ENCODE assay signal across 9 cellular contexts in genomic region chr18:73980289-73980979, GRCh38.
DNase-seq lines count a peak whose midpoint lies in the region; ATAC-seq, FAIRE-seq and TF ChIP-seq lines count a peak whose summit lies in the region.
"Had no signal": no experiment of that assay in that cellular context is flagged by ENCODE, and none has a peak within 500 bp of the region (broad histone marks: within the 10 kb centered on the region; RNA-seq: fewer than 3 reads in every experiment).

No MANE protein-coding gene starts in this region.

- H4K20me1 ChIP-seq in keratinocyte (ENCODE audit: control insufficient read depth, extremely low read depth, insufficient read depth, low read length), result no peaks in the 10 kb centered on the region

- no peak overlapping the region for H3K27ac Mint-ChIP-seq in activated CD4-positive, alpha-beta memory T cell treated with anti-CD3 and anti-CD28 coated beads, Interleukin-2, amount 10 ng/mL, durations not matched to agents 7 days and 5 days

- ATAC-seq in GM21515 (IDR thresholded peaks at IDR 0.05; ENCODE audit: unreplicated experiment), result no peak
- ATAC-seq in lower lobe of right lung, result no peak

- intact Hi-C loops in lower lobe of right lung (cut with DNase I), result no loop called here

- H3K4me3 Mint-ChIP-seq in activated CD4-positive, alpha-beta memory T cell treated with anti-CD3 and anti-CD28 coated beads, Interleukin-2, amount 10 ng/mL, durations not matched to agents 7 days and 5 days, result no peak overlapping the region

- H3K4me1 ChIP-seq in keratinocyte (ENCODE audit: control insufficient read depth, extremely low read depth, insufficient read depth, low read length) (no peaks in the 10 kb centered on the region), lower lobe of right lung (no peaks in the 10 kb centered on the region)
- H3K4me1 ChIP-seq: prostate gland had no signal

- no peaks in the 10 kb centered on the region for H3K4me1 Mint-ChIP-seq in activated CD4-positive, alpha-beta memory T cell treated with anti-CD3 and anti-CD28 coated beads, Interleukin-2, amount 10 ng/mL, durations not matched to agents 7 days and 5 days

- H3K4me3 ChIP-seq in WI38 (ENCODE audit: low read depth, low read length), result no peak overlapping the region
- H3K4me3 ChIP-seq in keratinocyte (ENCODE audit: control insufficient read depth in 2 of 3, extremely low read depth in 1 of 3, insufficient read depth in 2 of 3, low read depth in 1 of 3, low read length in 3 of 3), result no peak overlapping the region
- no peak overlapping the region for H3K4me3 ChIP-seq in lower lobe of right lung
- H3K4me3 ChIP-seq: prostate gland had no signal

- DNase-seq in D721Med (ENCODE audit: insufficient read length, low spot score), result no peak
- peak; percentile 35 for DNase-seq in KBM-7
- no peak for DNase-seq in keratinocyte (ENCODE audit: low read depth, low spot score)
- no peak for DNase-seq in stimulated activated CD4-positive, alpha-beta T cell treated with anti-CD3 and anti-CD28 coated beads, Interleukin-4, amount 100 ng/mL, for 1 hour
- no peak for DNase-seq in activated CD4-positive, alpha-beta memory T cell treated with anti-CD3 and anti-CD28 coated beads, Interleukin-2, amount 10 ng/mL, durations not matched to agents 7 days and 5 days
- no peak for DNase-seq in lower lobe of right lung

- H3K9me3 Mint-ChIP-seq in activated CD4-positive, alpha-beta memory T cell treated with anti-CD3 and anti-CD28 coated beads, Interleukin-2, amount 10 ng/mL, durations not matched to agents 7 days and 5 days, result no peaks in the 10 kb centered on the region

- no peak overlapping the region for H2AFZ ChIP-seq in keratinocyte (ENCODE audit: control insufficient read depth, low read length)

- H3K27me3 ChIP-seq in keratinocyte (ENCODE audit: control insufficient read depth, extremely low read depth, insufficient read depth, low read length) (no peaks in the 10 kb centered on the region), lower lobe of right lung (ENCODE audit: low read depth) (no peaks in the 10 kb centered on the region)

- no peaks in the 10 kb centered on the region for H3K36me3 ChIP-seq in keratinocyte (ENCODE audit: control insufficient read depth in 2 of 2, extremely low read depth in 1 of 2, insufficient read depth in 2 of 2, low read length in 2 of 2)
- no peaks in the 10 kb centered on the region for H3K36me3 ChIP-seq in lower lobe of right lung
- H3K36me3 ChIP-seq: prostate gland had no signal

- CTCF ChIA-PET in activated CD4-positive, alpha-beta memory T cell treated with anti-CD3 and anti-CD28 coated beads, Interleukin-2, amount 10 ng/mL, durations not matched to agents 7 days and 5 days (lab: Charles Lee), result no interaction called here

- FAIRE-seq in D721Med (lab: Jason Lieb, UNC) (peak; percentile 96), keratinocyte (lab: Jason Lieb, UNC) (no peak)

- H3K9me1 ChIP-seq in keratinocyte (ENCODE audit: control insufficient read depth, extremely low read depth, insufficient read depth, low read length), result no peaks in the 10 kb centered on the region

- H3K9ac ChIP-seq in keratinocyte (ENCODE audit: control insufficient read depth, extremely low read depth, insufficient read depth, low read length), result no peak overlapping the region

- H3K27ac ChIP-seq in keratinocyte (ENCODE audit: control insufficient read depth, insufficient read depth, low read length) (no peak overlapping the region), lower lobe of right lung (no peak overlapping the region)
- H3K27ac ChIP-seq: prostate gland had no signal

- POLR2A ChIA-PET in activated CD4-positive, alpha-beta memory T cell treated with anti-CD3 and anti-CD28 coated beads, Interleukin-2, amount 10 ng/mL, durations not matched to agents 7 days and 5 days (lab: Charles Lee), result no interaction called here

- H3K9me3 ChIP-seq in keratinocyte (ENCODE audit: control insufficient read depth, low read depth, low read length) (no peaks in the 10 kb centered on the region), lower lobe of right lung (no peaks in the 10 kb centered on the region)
- H3K9me3 ChIP-seq: prostate gland had no signal

- no peak overlapping the region for H3K4me2 ChIP-seq in keratinocyte (ENCODE audit: control insufficient read depth, extremely low read depth, insufficient read depth, low read depth, low read length)

- H3K79me2 ChIP-seq in keratinocyte (ENCODE audit: control insufficient read depth, insufficient read depth, low read length), result no peaks in the 10 kb centered on the region

- H3K27me3 Mint-ChIP-seq in activated CD4-positive, alpha-beta memory T cell treated with anti-CD3 and anti-CD28 coated beads, Interleukin-2, amount 10 ng/mL, durations not matched to agents 7 days and 5 days, result no peaks in the 10 kb centered on the region

- TF ChIP-seq CTCF in D721Med (IDR thresholded peaks at IDR 0.05; ENCODE audit: insufficient read depth, missing control alignments) (peak; percentile 38), WI38 (IDR thresholded peaks at IDR 0.05; ENCODE audit: low read depth, low read length) (peak; percentile 53), keratinocyte (optimal IDR thresholded peaks at IDR 0.05 in 1 of 3, IDR thresholded peaks at IDR 0.05 in 1 of 3, conservative IDR thresholded peaks at IDR 0.05 in 1 of 3; ENCODE audit: extremely low read depth in 1 of 3, insufficient read depth in 2 of 3, low read length in 3 of 3) (peak in 2 of 3 experiments; percentile 28 to 34), lower lobe of right lung (IDR thresholded peaks at IDR 0.05) (no peak)

- H3K36me3 Mint-ChIP-seq in activated CD4-positive, alpha-beta memory T cell treated with anti-CD3 and anti-CD28 coated beads, Interleukin-2, amount 10 ng/mL, durations not matched to agents 7 days and 5 days (ENCODE audit: low read depth), result no peaks in the 10 kb centered on the region

- dilution Hi-C loops in keratinocyte (cut with MboI; ENCODE audit: extremely low pct_ligation_motif_present, low sequenced_read_pairs), result no loop called here

- in situ Hi-C loops in KBM-7 (cut with MboI; ENCODE audit: low pct_unique_long_range_greater_than_20kb, low sequenced_read_pairs), result no loop called here
